8 cellular contexts compared by ENCODE assay signal in the genomic region with DNA sequence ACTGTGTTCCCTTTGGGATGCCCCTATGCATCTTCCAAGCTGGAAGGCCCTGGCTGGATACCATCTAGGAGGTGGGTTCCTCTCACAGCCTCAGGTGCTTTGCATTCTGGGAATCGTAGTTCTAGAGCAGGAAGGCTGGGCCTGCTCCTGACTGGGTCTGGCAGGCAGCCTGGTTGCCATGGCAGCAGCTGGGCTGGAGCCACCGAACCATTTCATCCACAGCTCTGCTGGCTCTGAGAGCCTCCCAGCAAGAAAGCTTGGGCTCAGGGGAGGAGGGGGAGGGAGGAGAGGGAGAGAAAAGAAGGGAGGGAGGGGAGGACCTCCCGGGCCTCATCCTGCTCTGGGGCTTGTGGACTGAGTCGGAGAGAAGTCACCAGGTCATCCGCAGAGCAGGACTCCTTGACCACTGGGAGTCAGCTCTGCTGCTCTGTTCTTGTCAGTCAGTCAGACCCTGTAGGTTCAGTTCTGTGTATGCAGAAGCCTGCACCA.
DNase-seq lines count a peak whose midpoint lies in the region; ATAC-seq and TF ChIP-seq lines count a peak whose summit lies in the region.

No MANE protein-coding gene starts in this region.

- H3K36me3 Mint-ChIP-seq in GM23338 (ENCODE audit: low read depth): no peaks in the 10 kb centered on the region; the same call in 2 of the 3 replicates
- H3K36me3 Mint-ChIP-seq in natural killer cell: no peaks in the 10 kb centered on the region
- peaks cover 0 to 3% of the 10 kb centered on the region in 2 donors for H3K36me3 Mint-ChIP-seq in CD4-positive, alpha-beta memory T cell

- dilution Hi-C loops in mammary epithelial cell (cut with HindIII; ENCODE audit: low sequenced_read_pairs): no loop called here

- intact Hi-C loops in mammary epithelial cell (cut with micrococcal nuclease): no loop called here
- intact Hi-C loops in aorta (cut with DNase I): no loop called here
- intact Hi-C loops in natural killer cell (cut with micrococcal nuclease): no loop called here
- intact Hi-C loops in CD4-positive, alpha-beta memory T cell (cut with micrococcal nuclease): no loop called here

- WGBS in mammary epithelial cell (ENCODE audit: low coverage, missing lambda C conversion rate): 0% methylated on average over 2 of the region's 5 CpGs
- 3% methylated on average over 5 of the region's 5 CpGs for WGBS in aorta, 2 donors

- H3K27ac ChIP-seq in GM23338 (ENCODE audit: low read depth) (no peak overlapping the region), mammary epithelial cell (ENCODE audit: insufficient read depth, low read depth, low read length) (no peak overlapping the region), layer of hippocampus (ENCODE audit: low read depth, low read length) (peak overlapping the region; percentile 67), aorta (ENCODE audit: low read depth in 1 of 2, low read length in 2 of 2) (no peak overlapping the region)
- H3K27ac ChIP-seq in CD4-positive, alpha-beta memory T cell (ENCODE audit: low read depth, low read length): no peak overlapping the region

- BruUV-seq in mammary epithelial cell (replicated peaks; lab: Mats Ljungman, UMichigan): no TSS peak

- POLR2A ChIA-PET in CD4-positive, alpha-beta memory T cell (lab: Charles Lee; ENCODE audit: partially characterized antibody): no interaction called here

- DNase-seq in GM23338 (ENCODE audit: low spot score): peak; percentile 95
- peak; percentile 93 for DNase-seq in NCI-H2227 (lab: John Stamatoyannopoulos, UW; ENCODE audit: unreplicated experiment)
- DNase-seq in mammary epithelial cell: peak; percentile 17
- peak; percentile 71 to 85 for DNase-seq in aorta
- no peak for DNase-seq in natural killer cell
- DNase-seq in CD4-positive, alpha-beta memory T cell: no peak
- DNase-seq in GM19240 (ENCODE audit: insufficient read length, low spot score): no peak

- H3K4me3 ChIP-seq in GM23338 (no peak overlapping the region), mammary epithelial cell (replicated peaks in 1 of 3; ENCODE audit: insufficient read depth in 1 of 3, low read depth in 2 of 3, low read length in 3 of 3) (no peak overlapping the region), aorta (ENCODE audit: low read length in 2 of 2) (no peak overlapping the region)
- H3K4me3 ChIP-seq in CD4-positive, alpha-beta memory T cell (ENCODE audit: low read length in 2 of 2): no peak overlapping the region

- no peaks in the 10 kb centered on the region for H3K9me2 ChIP-seq in GM23338 (ENCODE audit: insufficient read depth)

- CTCF ChIA-PET in mammary epithelial cell (lab: Charles Lee; ENCODE audit: low non-redundant PET): no interaction called here
- CTCF ChIA-PET in CD4-positive, alpha-beta memory T cell (lab: Charles Lee; ENCODE audit: partially characterized antibody): no interaction called here

- no peaks in the 10 kb centered on the region for H3K36me3 ChIP-seq in GM23338 (ENCODE audit: insufficient read depth)
- no peaks in the 10 kb centered on the region for H3K36me3 ChIP-seq in mammary epithelial cell (ENCODE audit: insufficient read depth, low read length)
- H3K36me3 ChIP-seq in aorta (ENCODE audit: control insufficient read depth in 1 of 2, insufficient read depth in 2 of 2, low read length in 1 of 2): no peaks in the 10 kb centered on the region
- H3K36me3 ChIP-seq in CD4-positive, alpha-beta memory T cell (ENCODE audit: insufficient read depth, low read length): no peaks in the 10 kb centered on the region

- no peak overlapping the region for H3K9ac ChIP-seq in mammary epithelial cell (ENCODE audit: insufficient read depth, low read length)

- H3K4me1 Mint-ChIP-seq in GM23338: peaks cover 31% of the 10 kb centered on the region
- H3K4me1 Mint-ChIP-seq in natural killer cell: no peaks in the 10 kb centered on the region
- H3K4me1 Mint-ChIP-seq in CD4-positive, alpha-beta memory T cell: no peaks in the 10 kb centered on the region

- H2AFZ ChIP-seq in GM23338 (no peak overlapping the region), mammary epithelial cell (ENCODE audit: low read depth, low read length) (no peak overlapping the region)

- 0 out of 2 replicates have a peak, but pooled peaks cover 6% of the 10 kb centered on the region for H3F3A ChIP-seq in GM23338 (replicated peaks; ENCODE audit: low read depth)

- peaks cover 22% of the 10 kb centered on the region for H3K27me3 Mint-ChIP-seq in GM23338 (ENCODE audit: insufficient read depth, low read depth, poor library complexity)
- peaks cover 44 to 53% of the 10 kb centered on the region in 2 donors for H3K27me3 Mint-ChIP-seq in natural killer cell (ENCODE audit: low read depth in 2 of 2)
- H3K27me3 Mint-ChIP-seq in CD4-positive, alpha-beta memory T cell: peaks cover 34 to 36% of the 10 kb centered on the region in 2 donors

- no peak overlapping the region for H3K27ac Mint-ChIP-seq in GM23338
- H3K27ac Mint-ChIP-seq in natural killer cell: no peak overlapping the region
- H3K27ac Mint-ChIP-seq in CD4-positive, alpha-beta memory T cell: no peak overlapping the region

- H3K27me3 ChIP-seq in GM23338 (ENCODE audit: insufficient read depth): peaks cover 19% of the 10 kb centered on the region
- no peaks in the 10 kb centered on the region for H3K27me3 ChIP-seq in mammary epithelial cell (ENCODE audit: insufficient read depth, low read length)
- no peaks in the 10 kb centered on the region for H3K27me3 ChIP-seq in layer of hippocampus (ENCODE audit: control insufficient read depth, insufficient read depth, low read length)
- H3K27me3 ChIP-seq in aorta (ENCODE audit: control insufficient read depth in 1 of 2, insufficient read depth in 2 of 2, low read length in 1 of 2): no peaks in the 10 kb centered on the region
- H3K27me3 ChIP-seq in CD4-positive, alpha-beta memory T cell (ENCODE audit: insufficient read depth, low read length): peaks cover 6% of the 10 kb centered on the region

- in situ Hi-C loops in mammary epithelial cell (cut with MboI; ENCODE audit: low sequenced_read_pairs in 2 of 2): no loop called here

- TF ChIP-seq CTCF in GM23338 (conservative IDR thresholded peaks at IDR 0.05; ENCODE audit: low read depth in 2 of 2): no peak
- TF ChIP-seq CTCF in mammary epithelial cell (conservative IDR thresholded peaks at IDR 0.05 in 1 of 2, IDR thresholded peaks at IDR 0.05 in 1 of 2; ENCODE audit: extremely low read depth in 1 of 2, insufficient read depth in 1 of 2, low read depth in 1 of 2, low read length in 2 of 2): no peak
- TF ChIP-seq CTCF in natural killer cell (IDR thresholded peaks at IDR 0.05): no peak

- H3K4me1 ChIP-seq in GM23338 (ENCODE audit: insufficient read depth) (peaks cover 4% of the 10 kb centered on the region; the same call in 1 of the 2 replicates), mammary epithelial cell (ENCODE audit: insufficient read depth, low read length) (no peaks in the 10 kb centered on the region), aorta (ENCODE audit: control insufficient read depth in 1 of 2, insufficient read depth in 2 of 2, low read length in 2 of 2) (no peaks in the 10 kb centered on the region)
- H3K4me1 ChIP-seq in CD4-positive, alpha-beta memory T cell (ENCODE audit: insufficient read depth, low read length): no peaks in the 10 kb centered on the region

- ATAC-seq in GM23338 (peak; percentile 94), aorta (ENCODE audit: low FRiP score) (peak; percentile 76), natural killer cell (no peak)

- H3K9me3 Mint-ChIP-seq in GM23338 (no peaks in the 10 kb centered on the region; the same call in 2 of the 3 replicates), natural killer cell (no peaks in the 10 kb centered on the region)
- peaks cover 0 to 3% (median 0%) of the 10 kb centered on the region in 8 donors for H3K9me3 Mint-ChIP-seq in CD4-positive, alpha-beta memory T cell

- peaks cover 7% of the 10 kb centered on the region; the same call in 1 of the 2 replicates for H4K20me1 ChIP-seq in GM23338 (replicated peaks; ENCODE audit: insufficient read depth)
- H4K20me1 ChIP-seq in mammary epithelial cell (ENCODE audit: insufficient read depth, low read length): no peaks in the 10 kb centered on the region

- H3K9me3 ChIP-seq in mammary epithelial cell (replicated peaks; ENCODE audit: insufficient read depth, low read length) (no peaks in the 10 kb centered on the region), aorta (ENCODE audit: control insufficient read depth, low read length) (no peaks in the 10 kb centered on the region)
- no peaks in the 10 kb centered on the region for H3K9me3 ChIP-seq in CD4-positive, alpha-beta memory T cell (ENCODE audit: control insufficient read depth in 1 of 2, low read length in 2 of 2)

- H3K79me2 ChIP-seq in GM23338 (replicated peaks; ENCODE audit: insufficient read depth) (no peaks in the 10 kb centered on the region), mammary epithelial cell (ENCODE audit: insufficient read depth, low read length) (no peaks in the 10 kb centered on the region)

- H3K4me2 ChIP-seq in GM23338 (0 out of 2 replicates have a peak overlapping the region, but pooled peaks have one; percentile 29), mammary epithelial cell (ENCODE audit: insufficient read depth, low read depth, low read length) (no peak overlapping the region)

- no peak overlapping the region for H3K4me3 Mint-ChIP-seq in GM23338
- H3K4me3 Mint-ChIP-seq in natural killer cell: no peak overlapping the region
- no peak overlapping the region for H3K4me3 Mint-ChIP-seq in CD4-positive, alpha-beta memory T cell

TF ChIP-seq in GM23338, 12 proteins besides CTCF, POLR2A, EP300 and RAD21:
- TF ChIP-seq ETS1 (IDR thresholded peaks at IDR 0.05) (peak; percentile 55; the same call in 1 of the 2 replicates), ZNF331 (CRISPR knock-in tag; IDR thresholded peaks at IDR 0.05; ENCODE audit: low read depth) (no peak)

Comparison
In these comparisons a context has a peak if more than half of its experiments do, and no peak if none do; other contexts are left out.
1. ATAC-seq: peak in GM23338 (single experiment) and aorta (single experiment); none in natural killer cell (0 of 3).
2. DNase-seq: peak in GM23338 (single experiment), NCI-H2227 (single experiment), mammary epithelial cell (single experiment) and aorta (2 of 2); none in natural killer cell (single experiment), CD4-positive, alpha-beta memory T cell (0 of 5) and GM19240 (single experiment).